ENCODE assay signal across 8 cellular contexts in genomic region chr2:25161055-25161781, GRCh38. TPM values are rescaled to one million over a fixed set of nuclear protein-coding genes. Genes with fewer than 3 reads are reported as not detected.
DNase-seq lines count a peak whose midpoint lies in the region; ATAC-seq and TF ChIP-seq lines count a peak whose summit lies in the region.

No MANE protein-coding gene starts in this region.

- WGBS in suprapubic skin, result 67% methylated on average over 26 of the region's 69 CpGs

- H3K9me3 ChIP-seq in neutrophil (no peaks in the 10 kb centered on the region), suprapubic skin (no peaks in the 10 kb centered on the region)

- H3K36me3 ChIP-seq in neutrophil, result no peaks in the 10 kb centered on the region
- H3K36me3 ChIP-seq in suprapubic skin, result no peaks in the 10 kb centered on the region

- H3K27me3 ChIP-seq in neutrophil (peaks cover 37% of the 10 kb centered on the region), suprapubic skin (peaks cover 7% of the 10 kb centered on the region)

- peak; percentile 57 to 69 for DNase-seq in activated CD4-positive, alpha-beta T cell treated with anti-CD3 and anti-CD28 coated beads, Interleukin-2, amount 50 U/mL, for 24 hours (ENCODE audit: low read depth in 1 of 2, low spot score in 1 of 2)
- peak; percentile 68 for DNase-seq in effector CD4-positive, alpha-beta T cell
- DNase-seq in suprapubic skin (ENCODE audit: low spot score in 2 of 2) (no peak), HEK293T (ENCODE audit: extremely low spot score) (no peak), NCI-H2081 treated with DMSO at 0.1 percent for 48 hours (lab: John Stamatoyannopoulos, UW) (no peak)

- no peak for TF ChIP-seq EP300 in suprapubic skin (IDR thresholded peaks at IDR 0.05)

- H3K4me3 ChIP-seq in neutrophil (ENCODE audit: low read depth in 1 of 2, low read length in 1 of 2) (peak overlapping the region; percentile 61 to 62), suprapubic skin (peak overlapping the region; percentile 37)

- H3K27ac ChIP-seq in neutrophil (peak overlapping the region; percentile 65), suprapubic skin (no peak overlapping the region)

- POLR2A ChIA-PET in HEK293T (lab: Yijun Ruan, JAX), result no interaction called here

- CTCF ChIA-PET in HEK293T (lab: Yijun Ruan, JAX), result interaction anchor here (0.6 kb wide), 1 partner anchor 191 kb away, joined by 3 read pairs; no protein-coding TSS in a partner anchor

- no peak for TF ChIP-seq CTCF in neutrophil (IDR thresholded peaks at IDR 0.05)
- no peak for TF ChIP-seq CTCF in suprapubic skin (IDR thresholded peaks at IDR 0.05)

- H3K4me1 ChIP-seq in neutrophil (ENCODE audit: control insufficient read depth in 1 of 2, insufficient read depth in 1 of 2, low read depth in 1 of 2, low read length in 1 of 2), result peaks cover 2 to 11% of the 10 kb centered on the region in 2 experiments
- no peaks in the 10 kb centered on the region for H3K4me1 ChIP-seq in suprapubic skin

- ATAC-seq in GM18907 (IDR thresholded peaks at IDR 0.05; ENCODE audit: unreplicated experiment), result peak; percentile 55
- no peak for ATAC-seq in GM21381 (IDR thresholded peaks at IDR 0.05; ENCODE audit: unreplicated experiment)

- TF ChIP-seq POLR2A in suprapubic skin (IDR thresholded peaks at IDR 0.05), result no peak

TF ChIP-seq in HEK293T, 16 proteins besides CTCF, POLR2A, EP300 and RAD21:
- TF ChIP-seq FOXA1 (IDR thresholded peaks at IDR 0.05) (no peak), L3MBTL2 (conservative IDR thresholded peaks at IDR 0.05) (no peak), SP1 (IDR thresholded peaks at IDR 0.05) (no peak)

RNA-seq across cellular contexts. Expression of gene POMC, which starts 7.2 kb away (rescaled TPM):
- total RNA-seq in suprapubic skin, result 10 to 100 TPM in 1 of 4 donors, 1 to 10 TPM in 3; 2.6 to 11.4 (median 5.9) TPM

Comparison
In these comparisons a context has a peak if more than half of its experiments do, and no peak if none do; other contexts are left out.
1. DNase-seq: peak in activated CD4-positive, alpha-beta T cell treated with anti-CD3 and anti-CD28 coated beads, Interleukin-2, amount 50 U/mL, for 24 hours (2 of 2) and effector CD4-positive, alpha-beta T cell (single experiment); none in suprapubic skin (0 of 2), HEK293T (single experiment) and NCI-H2081 treated with DMSO at 0.1 percent for 48 hours (single experiment).